Comparison of ENCODE assay signal across 8 cellular contexts in the genomic region with DNA sequence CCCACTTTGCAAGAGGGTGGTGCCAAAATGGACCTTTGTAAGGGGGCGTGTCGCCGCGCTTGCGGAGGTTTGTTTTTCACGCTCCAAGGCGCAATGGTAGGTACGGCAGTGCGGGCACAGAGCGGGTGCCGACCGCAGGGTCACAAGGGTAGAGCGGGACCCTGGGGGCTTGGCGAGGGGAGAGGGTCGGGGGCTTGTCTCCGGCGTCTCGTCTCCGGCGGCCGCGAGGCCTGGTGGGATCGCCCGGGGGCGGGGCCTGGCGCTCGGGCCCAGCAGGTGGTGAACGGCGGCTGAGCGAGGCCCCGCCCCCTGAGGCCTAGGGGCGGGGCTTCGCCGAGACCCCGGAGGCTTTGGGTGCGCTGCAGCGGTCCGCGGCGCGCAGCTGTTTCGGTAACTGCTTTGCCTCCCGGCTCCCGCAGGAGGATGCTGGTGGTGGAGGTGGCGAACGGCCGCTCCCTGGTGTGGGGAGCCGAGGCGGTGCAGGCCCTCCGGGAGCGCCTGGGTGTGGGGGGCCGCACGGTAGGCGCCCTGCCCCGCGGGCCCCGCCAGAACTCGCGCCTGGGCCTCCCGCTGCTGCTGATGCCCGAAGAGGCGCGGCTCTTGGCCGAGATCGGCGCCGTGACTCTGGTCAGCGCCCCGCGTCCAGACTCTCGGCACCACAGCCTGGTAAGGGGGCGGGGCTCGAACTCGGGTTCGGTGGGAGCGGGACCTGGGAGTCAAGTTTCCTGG.
DNase-seq lines count a peak whose midpoint lies in the region; ATAC-seq lines count a peak whose summit lies in the region.

A gene (plus strand): TSS at position 367 of the 729 bp plus-strand sequence. CDS start 57 bp downstream, at position 424.

- peaks cover 17% of the 10 kb centered on the region for H3K36me3 ChIP-seq in iPS-15b (ENCODE audit: control insufficient read depth, insufficient read depth, low read length)

- H3K4me3 ChIP-seq in iPS-15b (ENCODE audit: low read depth, low read length) = peak within 1 kb of the TSS; percentile 98
- H3K4me3 ChIP-seq in skeletal muscle cell (ENCODE audit: low read depth, low read length) = peak within 1 kb of the TSS; percentile 60

- DNase-seq in NCI-H1092 (lab: John Stamatoyannopoulos, UW) (peak; percentile 75), T follicular helper cell (ENCODE audit: low read depth) (peak; percentile 82), astrocyte of the hippocampus (ENCODE audit: low read depth, low spot score) (peak; percentile 95), skeletal muscle cell (ENCODE audit: low read depth) (peak; percentile 41), globus pallidus (ENCODE audit: low spot score) (no peak)

- ATAC-seq in GM18499 (IDR thresholded peaks at IDR 0.05; ENCODE audit: insufficient read depth, unreplicated experiment) (peak; percentile 7), HG02610 (IDR thresholded peaks at IDR 0.05; ENCODE audit: unreplicated experiment) (peak; percentile 29)

- H3K27me3 ChIP-seq in iPS-15b (ENCODE audit: control insufficient read depth, insufficient read depth, low read length) = no peaks in the 10 kb centered on the region

- no peaks in the 10 kb centered on the region for H3K9me3 ChIP-seq in iPS-15b (ENCODE audit: control insufficient read depth, insufficient read depth, low read length)

- H3K4me1 ChIP-seq in iPS-15b (ENCODE audit: control insufficient read depth, insufficient read depth, low read length) = peaks cover 2% of the 10 kb centered on the region

- H3K9ac ChIP-seq in iPS-15b (ENCODE audit: low read depth, low read length) = peak within 1 kb of the TSS; percentile 90
